7 cellular contexts compared by ENCODE assay signal in the genomic region with DNA sequence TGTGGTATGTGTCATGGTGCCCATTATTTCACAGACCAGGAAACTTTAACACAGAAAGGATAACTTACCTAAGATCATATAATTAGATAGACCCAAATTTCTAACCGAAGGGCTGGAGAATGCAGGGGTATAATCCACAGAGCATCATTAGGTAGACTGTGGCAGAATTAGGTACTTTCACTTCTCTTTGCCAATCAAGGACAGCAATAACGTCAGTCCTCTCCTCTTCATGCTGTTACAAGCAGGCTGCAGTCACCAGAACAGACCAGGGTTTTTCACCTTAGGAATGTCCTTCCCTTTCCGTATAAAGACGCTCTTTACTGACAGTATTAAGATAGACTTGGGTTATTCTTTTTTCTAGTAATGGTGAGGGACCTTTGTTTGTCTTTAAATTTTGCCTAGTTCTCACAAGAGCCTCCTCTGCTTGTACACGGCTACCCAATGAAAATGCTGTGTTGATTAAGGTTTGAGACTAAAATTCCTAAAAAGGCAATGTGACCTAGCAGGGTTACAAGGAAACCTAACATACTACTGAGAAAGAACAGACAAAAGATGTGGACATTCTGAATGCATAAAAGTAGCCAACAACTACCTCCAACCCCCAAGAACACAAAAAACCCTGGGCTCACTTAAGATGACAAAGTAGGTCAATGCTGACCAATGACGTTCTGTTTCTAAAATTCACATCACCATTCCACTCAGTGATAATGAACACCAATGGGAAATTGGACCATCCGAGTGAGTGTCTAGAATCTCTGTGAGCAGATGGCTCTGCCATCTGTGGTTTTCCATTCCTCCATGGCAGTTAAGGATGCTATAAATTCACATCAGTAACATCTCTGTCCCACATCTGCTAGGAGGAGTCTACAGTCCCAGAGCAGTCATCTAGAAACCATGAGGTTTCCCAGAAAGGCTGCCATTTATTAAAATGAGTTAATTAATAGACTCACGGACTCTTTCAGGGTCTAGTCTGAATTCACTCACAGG. TPM values are rescaled to one million over a fixed set of nuclear protein-coding genes. Genes with fewer than 3 reads are reported as not detected.
A peak's percentile ranks its signal among the peaks of the same experiment; 100 is the strongest.
DNase-seq lines count a peak whose midpoint lies in the region; ATAC-seq, FAIRE-seq and TF ChIP-seq lines count a peak whose summit lies in the region.

No MANE protein-coding gene starts in this region.

- intact Hi-C loops in dendritic cell treated with granulocyte-macrophage colony-stimulating factor and Interleukin-4, amounts not matched to agents 40 ng/mL and 50 ng/mL, for 4 days (cut with micrococcal nuclease) = loop anchor here (10.0 kb wide), 3 partner anchors 66 to 686 kb away; partner anchors contain the start of genes ROCK2 and RRM2
- intact Hi-C loops in pancreas (cut with DNase I) = no loop called here

- peaks cover 35% of the 10 kb centered on the region for H3K36me3 Mint-ChIP-seq in dendritic cell treated with granulocyte-macrophage colony-stimulating factor and Interleukin-4, amounts not matched to agents 40 ng/mL and 50 ng/mL, for 4 days (ENCODE audit: low read depth)

- H3K27ac ChIP-seq in pancreas = peak overlapping the region in 1 of 4 donors; percentile 11
- no peak overlapping the region for H3K27ac ChIP-seq in substantia nigra (ENCODE audit: low read depth, low read length, poor library complexity, severe bottlenecking)

- ATAC-seq in HG02571 (IDR thresholded peaks at IDR 0.05; ENCODE audit: unreplicated experiment) (peak; percentile 27), pancreas (no peak)

- peaks cover 50% of the 10 kb centered on the region for H3K4me1 Mint-ChIP-seq in dendritic cell treated with granulocyte-macrophage colony-stimulating factor and Interleukin-4, amounts not matched to agents 40 ng/mL and 50 ng/mL, for 4 days (ENCODE audit: low read depth)

- H3K27me3 Mint-ChIP-seq in dendritic cell treated with granulocyte-macrophage colony-stimulating factor and Interleukin-4, amounts not matched to agents 40 ng/mL and 50 ng/mL, for 4 days = peaks cover 3% of the 10 kb centered on the region

- peak overlapping the region; percentile 91 for H3K27ac Mint-ChIP-seq in dendritic cell treated with granulocyte-macrophage colony-stimulating factor and Interleukin-4, amounts not matched to agents 40 ng/mL and 50 ng/mL, for 4 days

- 23 to 26% methylated on average over 8 of the region's 8 CpGs for WGBS in pancreas, 2 donors

- POLR2A ChIA-PET in HEK293T (lab: Yijun Ruan, JAX) = no interaction called here

- FAIRE-seq in GM18507 (lab: Jason Lieb, UNC) (peak; percentile 85), pancreas (lab: Jason Lieb, UNC) (no peak)

- no peaks in the 10 kb centered on the region for H3K36me3 ChIP-seq in pancreas

- CTCF ChIA-PET in HEK293T (lab: Yijun Ruan, JAX) = no interaction called here

- no peaks in the 10 kb centered on the region for H3K9me3 Mint-ChIP-seq in dendritic cell treated with granulocyte-macrophage colony-stimulating factor and Interleukin-4, amounts not matched to agents 40 ng/mL and 50 ng/mL, for 4 days

- peak overlapping the region; percentile 89 for H3K4me3 Mint-ChIP-seq in dendritic cell treated with granulocyte-macrophage colony-stimulating factor and Interleukin-4, amounts not matched to agents 40 ng/mL and 50 ng/mL, for 4 days

- no peak for TF ChIP-seq CTCF in pancreas (IDR thresholded peaks at IDR 0.05)

- no peaks in the 10 kb centered on the region for H3K9me3 ChIP-seq in pancreas

- H3K4me3 ChIP-seq in pancreas = peak overlapping the region in 3 of 4 donors; percentile 81 to 94 (median 88)

- H3K4me1 ChIP-seq in pancreas = peaks cover 0 to 24% (median 20%) of the 10 kb centered on the region in 3 donors

- DNase-seq in GM18507 (ENCODE audit: extremely low spot score, insufficient read length, low read depth) (no peak), NCI-H82 treated with DMSO at 0.1 percent for 48 hours (lab: John Stamatoyannopoulos, UW; ENCODE audit: unreplicated experiment) (peak; percentile 16), pancreas (no peak), substantia nigra (lab: John Stamatoyannopoulos, UW) (no peak), HEK293T (ENCODE audit: extremely low spot score) (no peak)

- H3K27me3 ChIP-seq in pancreas = no peaks in the 10 kb centered on the region

TF ChIP-seq in HEK293T, 16 proteins besides CTCF, POLR2A, EP300 and RAD21:
- TF ChIP-seq BHLHE40 (IDR thresholded peaks at IDR 0.05; ENCODE audit: borderline replicate concordance) (no peak), ELF4 (IDR thresholded peaks at IDR 0.05) (no peak), LEF1 (IDR thresholded peaks at IDR 0.05; ENCODE audit: borderline replicate concordance) (no peak), FOXK2 (IDR thresholded peaks at IDR 0.05) (no peak), NFRKB (IDR thresholded peaks at IDR 0.05) (no peak), FOXM1 (IDR thresholded peaks at IDR 0.05; ENCODE audit: borderline replicate concordance) (no peak), L3MBTL2 (conservative IDR thresholded peaks at IDR 0.05) (no peak), ZNF384 (IDR thresholded peaks at IDR 0.05) (no peak), SP1 (IDR thresholded peaks at IDR 0.05) (no peak), ARNT (IDR thresholded peaks at IDR 0.05) (no peak), TARDBP (IDR thresholded peaks at IDR 0.05) (no peak), HDGF (IDR thresholded peaks at IDR 0.05; ENCODE audit: borderline replicate concordance) (no peak), SUZ12 (IDR thresholded peaks at IDR 0.05) (no peak), CTBP1 (IDR thresholded peaks at IDR 0.05; ENCODE audit: borderline replicate concordance) (no peak), FOXA1 (IDR thresholded peaks at IDR 0.05) (no peak)
- TF ChIP-seq, protein P1, sequence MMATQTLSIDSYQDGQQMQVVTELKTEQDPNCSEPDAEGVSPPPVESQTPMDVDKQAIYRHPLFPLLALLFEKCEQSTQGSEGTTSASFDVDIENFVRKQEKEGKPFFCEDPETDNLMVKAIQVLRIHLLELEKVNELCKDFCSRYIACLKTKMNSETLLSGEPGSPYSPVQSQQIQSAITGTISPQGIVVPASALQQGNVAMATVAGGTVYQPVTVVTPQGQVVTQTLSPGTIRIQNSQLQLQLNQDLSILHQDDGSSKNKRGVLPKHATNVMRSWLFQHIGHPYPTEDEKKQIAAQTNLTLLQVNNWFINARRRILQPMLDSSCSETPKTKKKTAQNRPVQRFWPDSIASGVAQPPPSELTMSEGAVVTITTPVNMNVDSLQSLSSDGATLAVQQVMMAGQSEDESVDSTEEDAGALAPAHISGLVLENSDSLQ (IDR thresholded peaks at IDR 0.05) = no peak

RNA-seq across cellular contexts. Expression of gene PDIA6, which starts 2.1 kb away (rescaled TPM):
- total RNA-seq in pancreas = 100 to 1,000 TPM in 5 of 6 donors, 10 to 100 TPM in 1; 86.5 to 201 (median 152) TPM
- 10 to 100 TPM; 33.7 to 96.0 TPM for polyA plus RNA-seq in pancreas
